Comparison of ENCODE assay signal across 8 cellular contexts in genomic region chr1:66332524-66332853, GRCh38.
DNase-seq lines count a peak whose midpoint lies in the region; ATAC-seq and TF ChIP-seq lines count a peak whose summit lies in the region.

No MANE protein-coding gene starts in this region.

- H3K4me3 ChIP-seq in upper lobe of right lung, result peak overlapping the region; percentile 63

- H3K9me3 Mint-ChIP-seq in activated T-cell treated with anti-CD3 and anti-CD28 coated beads, Interleukin-2, amount 50 U/mL, for 72 hours, result no peaks in the 10 kb centered on the region
- H3K9me3 Mint-ChIP-seq in mesothelial cell of epicardium, result no peaks in the 10 kb centered on the region

- peaks cover 73% of the 10 kb centered on the region for H3K4me1 Mint-ChIP-seq in activated T-cell treated with anti-CD3 and anti-CD28 coated beads, Interleukin-2, amount 50 U/mL, for 72 hours (ENCODE audit: low read depth)
- peaks cover 59% of the 10 kb centered on the region for H3K4me1 Mint-ChIP-seq in mesothelial cell of epicardium

- ATAC-seq in activated T-cell treated with anti-CD3 and anti-CD28 coated beads, Interleukin-2, amount 50 U/mL, for 72 hours (replicated peaks in 1 of 2), result peak in 1 of 2 donors; percentile 1
- ATAC-seq in upper lobe of right lung, result no peak
- ATAC-seq in GM19324 (IDR thresholded peaks at IDR 0.05; ENCODE audit: low FRiP score, unreplicated experiment), result no peak

- peaks cover 16 to 20% of the 10 kb centered on the region in 2 donors for H3K36me3 Mint-ChIP-seq in activated T-cell treated with anti-CD3 and anti-CD28 coated beads, Interleukin-2, amount 50 U/mL, for 72 hours (ENCODE audit: insufficient read depth in 2 of 2)
- peaks cover 5% of the 10 kb centered on the region for H3K36me3 Mint-ChIP-seq in mesothelial cell of epicardium

- H3K27me3 ChIP-seq in upper lobe of right lung, result no peaks in the 10 kb centered on the region

- intact Hi-C loops in upper lobe of right lung (cut with DNase I), result loop anchor here (10.0 kb wide), 1 partner anchor 58 kb away; no protein-coding TSS in a partner anchor
- intact Hi-C loops in posterior cingulate gyrus (cut with DNase I), result loop anchor here (10.0 kb wide), 1 partner anchor 58 kb away; no protein-coding TSS in a partner anchor

- H3K4me1 ChIP-seq in upper lobe of right lung, result peaks cover 22% of the 10 kb centered on the region

- TF ChIP-seq CTCF in mesothelial cell of epicardium (IDR thresholded peaks at IDR 0.05; ENCODE audit: unreplicated experiment) (no peak), upper lobe of right lung (IDR thresholded peaks at IDR 0.05) (no peak)

- peak overlapping the region; percentile 97 for H3K27ac Mint-ChIP-seq in activated T-cell treated with anti-CD3 and anti-CD28 coated beads, Interleukin-2, amount 50 U/mL, for 72 hours
- H3K27ac Mint-ChIP-seq in mesothelial cell of epicardium, result peak overlapping the region; percentile 96

- peak overlapping the region; percentile 96 for H3K4me3 Mint-ChIP-seq in activated T-cell treated with anti-CD3 and anti-CD28 coated beads, Interleukin-2, amount 50 U/mL, for 72 hours
- H3K4me3 Mint-ChIP-seq in mesothelial cell of epicardium, result peak overlapping the region; percentile 80

- H3K27ac ChIP-seq in caudate nucleus (ENCODE audit: low read depth, low read length), result peak overlapping the region; percentile 86
- peak overlapping the region; percentile 82 for H3K27ac ChIP-seq in upper lobe of right lung

- H3K36me3 ChIP-seq in upper lobe of right lung, result no peaks in the 10 kb centered on the region

- no peaks in the 10 kb centered on the region for H3K27me3 Mint-ChIP-seq in activated T-cell treated with anti-CD3 and anti-CD28 coated beads, Interleukin-2, amount 50 U/mL, for 72 hours (ENCODE audit: low read depth)
- no peaks in the 10 kb centered on the region for H3K27me3 Mint-ChIP-seq in mesothelial cell of epicardium (ENCODE audit: low read depth)

- DNase-seq in activated T-cell treated with anti-CD3 and anti-CD28 coated beads, Interleukin-2, amount 50 U/mL, for 72 hours, result no peak
- no peak for DNase-seq in activated T-cell treated with anti-CD3 and anti-CD28 coated beads, Interleukin-2, amount 50 U/mL, for 48 hours
- DNase-seq in caudate nucleus (lab: John Stamatoyannopoulos, UW) (no peak), mesothelial cell of epicardium (ENCODE audit: low spot score in 2 of 2, unreplicated experiment in 2 of 2) (no peak), upper lobe of right lung (no peak), posterior cingulate gyrus (no peak), Kasumi-1 (lab: John Stamatoyannopoulos, UW) (no peak)

- no peaks in the 10 kb centered on the region for H3K9me3 ChIP-seq in upper lobe of right lung
